Comparison of ENCODE assay signal across 1 cellular context in genomic region chr11:32224580-32224979, GRCh38.
TF ChIP-seq lines count a peak whose summit lies in the region.

No MANE protein-coding gene starts in this region.

TF ChIP-seq in GM23338, 12 proteins besides CTCF, POLR2A, EP300 and RAD21 (continued from another document):
- no peak for TF ChIP-seq EZH2 (IDR thresholded peaks at IDR 0.05; ENCODE audit: low read depth, unreplicated experiment)
- no peak for TF ChIP-seq REST (IDR thresholded peaks at IDR 0.05; ENCODE audit: unreplicated experiment)
- no peak for TF ChIP-seq CREB1 (CRISPR knock-in tag; IDR thresholded peaks at IDR 0.05; ENCODE audit: low read depth)
- no peak for TF ChIP-seq EZH2phosphoT487 (IDR thresholded peaks at IDR 0.05; ENCODE audit: unreplicated experiment)
- no peak for TF ChIP-seq ZNF114 (CRISPR knock-in tag; IDR thresholded peaks at IDR 0.05)
- TF ChIP-seq JUNB (IDR thresholded peaks at IDR 0.05; ENCODE audit: unreplicated experiment), result no peak
- no peak for TF ChIP-seq STAT1 (IDR thresholded peaks at IDR 0.05; ENCODE audit: unreplicated experiment)
